Comparison of ENCODE assay signal across 15 cellular contexts in the genomic region with DNA sequence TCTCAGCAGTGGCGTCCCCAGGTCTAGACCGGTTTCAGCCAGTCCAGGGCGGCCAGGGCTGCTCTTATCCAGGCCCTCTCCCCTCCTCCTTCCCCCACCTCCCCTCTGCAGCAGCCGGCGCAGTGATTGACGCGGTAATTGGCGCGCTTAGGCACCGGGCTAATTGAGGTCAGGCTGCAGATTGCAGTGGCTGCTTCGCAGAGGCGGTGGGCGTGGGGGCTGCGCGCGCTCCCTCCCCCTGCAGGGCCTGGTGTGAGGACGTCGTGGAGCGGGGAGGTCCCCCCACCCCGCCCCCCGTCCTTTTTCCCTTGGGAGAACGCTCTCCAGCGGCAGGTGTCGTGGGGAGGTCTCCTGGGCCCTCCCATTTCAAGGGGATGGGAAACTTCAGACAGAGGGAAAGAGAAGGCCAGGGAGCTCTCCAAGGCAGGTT.
DNase-seq lines count a peak whose midpoint lies in the region; ATAC-seq and TF ChIP-seq lines count a peak whose summit lies in the region.
"Had no signal": no experiment of that assay in that cellular context is flagged by ENCODE, and none has a peak within 500 bp of the region (broad histone marks: within the 10 kb centered on the region; RNA-seq: fewer than 3 reads in every experiment).

No MANE protein-coding gene starts in this region.

- no peaks in the 10 kb centered on the region for H3K4me1 ChIP-seq in H9 (ENCODE audit: insufficient read depth, low read length)

- H3K79me1 ChIP-seq in H9 (ENCODE audit: insufficient read depth, low read depth, low read length, poor library complexity, severe bottlenecking): no peaks in the 10 kb centered on the region

- H3K79me2 ChIP-seq in H9 (ENCODE audit: insufficient read depth, low read length): no peaks in the 10 kb centered on the region

- no peaks in the 10 kb centered on the region for H3K27me3 ChIP-seq in H9 (ENCODE audit: insufficient read depth, low read length)

- peak overlapping the region; percentile 94 for H3K14ac ChIP-seq in H9 (ENCODE audit: insufficient read depth, low read length)

- whole genome bisulfite sequencing in H9 (ENCODE audit: extremely low coverage, insufficient read length, low lambda C conversion rate): no CpG with 5 or more reads among the region's 24 CpGs

- no peak for ATAC-seq in GM21447 (IDR thresholded peaks at IDR 0.05; ENCODE audit: unreplicated experiment)
- ATAC-seq: activated T-helper 17 cell treated with anti-CD3 and anti-CD28 coated beads, Interleukin-2, amount 50 U/mL, for 72 hours; left cardiac atrium; naive thymus-derived CD4-positive, alpha-beta T cell; Panc1 had no signal

- no peaks in the 10 kb centered on the region for H4K20me1 ChIP-seq in H9 (ENCODE audit: control insufficient read depth, insufficient read depth, insufficient read length)

- H4K5ac ChIP-seq in H9 (ENCODE audit: insufficient read length, low read depth, low read length): no peak overlapping the region

- no peak overlapping the region for H3K23ac ChIP-seq in H9 (ENCODE audit: insufficient read length, low read depth, low read length)

- no peak overlapping the region for H3K4ac ChIP-seq in H9 (ENCODE audit: low read depth, low read length)

- no peak overlapping the region for H2BK5ac ChIP-seq in H9 (ENCODE audit: insufficient read length, low read length)

- H2BK20ac ChIP-seq in H9 (ENCODE audit: low read depth, low read length, poor library complexity, severe bottlenecking): no peak overlapping the region

- H2BK15ac ChIP-seq in H9 (ENCODE audit: low read depth, low read length): no peak overlapping the region

- H3K36me3 Mint-ChIP-seq in H9 (ENCODE audit: insufficient read depth in 1 of 3, low read depth in 3 of 3) (no peaks in the 10 kb centered on the region; a peak in 1 of 7 replicates), chondrocyte (ENCODE audit: low read depth) (no peaks in the 10 kb centered on the region), neural crest cell (ENCODE audit: low read depth) (no peaks in the 10 kb centered on the region)
- H3K36me3 Mint-ChIP-seq: CD4-positive, CD25-positive, alpha-beta regulatory T cell; naive thymus-derived CD4-positive, alpha-beta T cell had no signal

- no peak overlapping the region for H2AK5ac ChIP-seq in H9 (ENCODE audit: insufficient read length, low read length)

- H3K4me1 Mint-ChIP-seq in H9 (peaks cover 13 to 20% of the 10 kb centered on the region in 2 experiments), chondrocyte (ENCODE audit: low read depth) (peaks cover 12% of the 10 kb centered on the region), neural crest cell (peaks cover 14% of the 10 kb centered on the region)
- H3K4me1 Mint-ChIP-seq: activated T-helper 17 cell treated with anti-CD3 and anti-CD28 coated beads, Interleukin-2, amount 50 U/mL, for 72 hours; CD4-positive, CD25-positive, alpha-beta regulatory T cell had no signal

- no peaks in the 10 kb centered on the region for H3K9me3 ChIP-seq in H9 (ENCODE audit: control insufficient read depth, low read depth, low read length)

- H3K4me3 Mint-ChIP-seq in H9 (peak overlapping the region; percentile 34 to 56; a peak in 3 of 5 replicates), chondrocyte (ENCODE audit: unreplicated experiment) (no peak overlapping the region), neural crest cell (peak overlapping the region; percentile 9)
- H3K4me3 Mint-ChIP-seq: activated T-helper 17 cell treated with anti-CD3 and anti-CD28 coated beads, Interleukin-2, amount 50 U/mL, for 72 hours; CD4-positive, CD25-positive, alpha-beta regulatory T cell; naive thymus-derived CD4-positive, alpha-beta T cell; T-helper 1 cell treated with Interleukin-12 subunit alpha and Interleukin-12 subunit beta and Interleukin-4 antibody, amounts not matched to agents 30 μg/mL and 1 μg/mL, for 36 hours had no signal

- no peak overlapping the region for H2AFZ ChIP-seq in H9 (ENCODE audit: low read length)

- H3K9ac ChIP-seq in H9 (ENCODE audit: extremely low read depth, insufficient read length, low read length): no peak overlapping the region

- no peak overlapping the region for H3T11ph ChIP-seq in H9 (ENCODE audit: low read length)

- peaks cover 0 to 3% of the 10 kb centered on the region in 2 experiments; a peak in 2 of 5 replicates for H3K9me3 Mint-ChIP-seq in H9
- H3K9me3 Mint-ChIP-seq in chondrocyte (ENCODE audit: low read depth): no peaks in the 10 kb centered on the region
- no peaks in the 10 kb centered on the region for H3K9me3 Mint-ChIP-seq in neural crest cell
- H3K9me3 Mint-ChIP-seq: activated T-helper 17 cell treated with anti-CD3 and anti-CD28 coated beads, Interleukin-2, amount 50 U/mL, for 72 hours; T-helper 1 cell treated with Interleukin-12 subunit alpha and Interleukin-12 subunit beta and Interleukin-4 antibody, amounts not matched to agents 30 μg/mL and 1 μg/mL, for 36 hours had no signal

- H4K91ac ChIP-seq in H9 (ENCODE audit: insufficient read length, low read depth, low read length): no peak overlapping the region

- DNase-seq in H9 (peak; percentile 75), NCI-H1930 (lab: John Stamatoyannopoulos, UW) (peak; percentile 72 to 75), chondrocyte (ENCODE audit: low spot score) (peak; percentile 69), neural crest cell (ENCODE audit: low read depth, low spot score) (peak; percentile 34), HuH-7.5 (ENCODE audit: low spot score) (no peak), NCI-H345 treated with DMSO at 0.1 percent for 48 hours (lab: John Stamatoyannopoulos, UW; ENCODE audit: unreplicated experiment) (no peak), HK-2 (ENCODE audit: unreplicated experiment) (no peak)
- DNase-seq: activated CD4-positive, alpha-beta T cell treated with anti-CD3 and anti-CD28 coated beads, Interleukin-2, amount 50 U/mL, for 1 hour; CD4-positive, CD25-positive, alpha-beta regulatory T cell; left cardiac atrium; naive thymus-derived CD4-positive, alpha-beta T cell had no signal

- TF ChIP-seq CTCF in H9 (conservative IDR thresholded peaks at IDR 0.05) (no peak), chondrocyte (IDR thresholded peaks at IDR 0.05) (no peak), neural crest cell (conservative IDR thresholded peaks at IDR 0.05) (no peak)

- no peak overlapping the region for H3K27ac ChIP-seq in H9 (ENCODE audit: insufficient read length, low read depth, low read length)

- H3K27me3 Mint-ChIP-seq in H9 (ENCODE audit: low read depth): peaks cover 18% of the 10 kb centered on the region
- peaks cover 44% of the 10 kb centered on the region for H3K27me3 Mint-ChIP-seq in chondrocyte (ENCODE audit: low read depth)
- H3K27me3 Mint-ChIP-seq in neural crest cell (ENCODE audit: low read depth): peaks cover 44% of the 10 kb centered on the region

- H2BK12ac ChIP-seq in H9 (ENCODE audit: insufficient read length, low read depth, low read length): no peak overlapping the region

- H3K4me2 ChIP-seq in H9 (ENCODE audit: insufficient read depth, insufficient read length, low read length): peak overlapping the region; percentile 17

- peak overlapping the region; percentile 84 for H3K18ac ChIP-seq in H9 (ENCODE audit: insufficient read length, low read depth, low read length)

- no peak overlapping the region for H3K56ac ChIP-seq in H9 (ENCODE audit: insufficient read length, low read depth, low read length)

- H4K8ac ChIP-seq in H9 (replicated peaks; ENCODE audit: insufficient read length, low read depth, low read length): no peak overlapping the region

- H3K23me2 ChIP-seq in H9 (ENCODE audit: insufficient read length, low read depth, low read length, poor library complexity, severe bottlenecking): no peaks in the 10 kb centered on the region

- H3K27ac Mint-ChIP-seq in H9: peak overlapping the region in 1 of 3 experiments; percentile 47; a peak in 2 of 7 replicates
- H3K27ac Mint-ChIP-seq in chondrocyte (ENCODE audit: unreplicated experiment): no peak overlapping the region
- peak overlapping the region; percentile 6 for H3K27ac Mint-ChIP-seq in neural crest cell (ENCODE audit: unreplicated experiment)
- H3K27ac Mint-ChIP-seq: activated T-helper 17 cell treated with anti-CD3 and anti-CD28 coated beads, Interleukin-2, amount 50 U/mL, for 72 hours; naive thymus-derived CD4-positive, alpha-beta T cell; T-helper 1 cell treated with Interleukin-12 subunit alpha and Interleukin-12 subunit beta and Interleukin-4 antibody, amounts not matched to agents 30 μg/mL and 1 μg/mL, for 36 hours had no signal

- H2BK120ac ChIP-seq in H9 (ENCODE audit: low read depth, low read length, poor library complexity, severe bottlenecking): no peak overlapping the region

Comparison
In these comparisons a context has a peak if more than half of its experiments do, and no peak if none do; other contexts are left out.
1. DNase-seq: peak in H9 (single experiment), NCI-H1930 (2 of 2), chondrocyte (single experiment) and neural crest cell (single experiment); none in HuH-7.5 (single experiment), NCI-H345 treated with DMSO at 0.1 percent for 48 hours (single experiment) and HK-2 (single experiment).